Comparison of ENCODE assay signal across 29 cellular contexts in the genomic region with DNA sequence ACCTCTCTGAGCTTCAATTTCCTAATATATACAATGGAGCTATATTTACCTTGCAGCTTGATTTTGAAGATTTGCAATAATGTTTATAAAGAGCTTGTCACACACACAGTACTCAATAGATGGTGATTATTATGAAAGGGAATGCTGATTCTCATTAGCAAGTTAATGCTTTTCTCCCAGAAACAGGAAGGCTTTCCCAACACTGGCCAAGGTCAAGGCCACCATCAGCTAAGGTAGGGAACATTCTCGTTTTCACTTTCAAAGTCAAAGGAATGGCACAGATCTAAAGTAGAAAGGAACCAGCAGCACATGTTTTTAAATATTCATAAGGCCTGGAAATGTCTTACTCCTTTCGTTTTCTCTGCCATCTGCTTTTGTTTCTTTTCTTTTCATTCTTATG.
"Had no signal": no experiment of that assay in that cellular context is flagged by ENCODE, and none has a peak within 500 bp of the region (broad histone marks: within the 10 kb centered on the region; RNA-seq: fewer than 3 reads in every experiment).

No MANE protein-coding gene starts in this region.

- H3K27me3 Mint-ChIP-seq: naive thymus-derived CD4-positive, alpha-beta T cell; stimulated activated memory B cell treated with anti-CD40 and anti-IgM and Interleukin-4, amounts not matched to agents 10 μg/mL and 1 μg/mL and 100 μg/mL, for 72 hours; stimulated activated naive CD8-positive, alpha-beta T cell treated with anti-CD3 and anti-CD28 coated beads, Interleukin-15, amount 100 ng/mL, for 72 hours; type B pancreatic cell had no signal

- ATAC-seq: naive thymus-derived CD4-positive, alpha-beta T cell; natural killer cell; pancreas; right cardiac atrium; sciatic nerve; stimulated activated memory B cell treated with anti-CD40 and anti-IgM and Interleukin-4, amounts not matched to agents 10 μg/mL and 1 μg/mL and 100 μg/mL, for 72 hours; stimulated activated naive CD8-positive, alpha-beta T cell treated with anti-CD3 and anti-CD28 coated beads, Interleukin-15, amount 100 ng/mL, for 72 hours; stimulated activated naive CD8-positive, alpha-beta T cell treated with anti-CD3 and anti-CD28 coated beads, Interleukin-15, Interleukin-2, amounts not matched to agents 100 U/mL and 50 U/mL, for 24 hours; upper lobe of right lung had no signal

- H3K9ac ChIP-seq: neural progenitor cell had no signal

- H3K36me3 Mint-ChIP-seq: neural progenitor cell, type B pancreatic cell had no signal

- H3K36me3 ChIP-seq: neural progenitor cell, pancreas, prostate gland, suprapubic skin, transverse colon, upper lobe of right lung, uterus had no signal

- H3K27me3 ChIP-seq: neural progenitor cell, pancreas, spleen, suprapubic skin, testis, tibial artery, transverse colon, upper lobe of right lung, uterus had no signal

- H3K4me3 ChIP-seq: neural progenitor cell, pancreas, prostate gland, skin epidermis, smooth muscle cell, spleen, suprapubic skin, testis, tibial artery, transverse colon, upper lobe of right lung, uterus had no signal

- H3K9me3 ChIP-seq: pancreas, prostate gland, spleen, suprapubic skin, testis, tibial artery, transverse colon, upper lobe of right lung, uterus had no signal

- H3K27ac ChIP-seq: neural progenitor cell, pancreas, prostate gland, skin epidermis, suprapubic skin, testis, tibial artery, transverse colon, upper lobe of right lung, uterus had no signal

- DNase-seq: naive thymus-derived CD4-positive, alpha-beta T cell; natural killer cell; occipital lobe; pancreas; right cardiac atrium; spleen; stimulated activated CD4-positive, alpha-beta T cell treated with anti-CD3 and anti-CD28 coated beads, Interleukin-12 subunit alpha, Interleukin-12 subunit beta, amount 100 ng/mL, for 4 hours; stimulated activated CD4-positive, alpha-beta T cell treated with anti-CD3 and anti-CD28 coated beads, Interleukin-1b, Interleukin-23, amount 100 ng/mL, for 48 hours; stimulated activated CD4-positive, alpha-beta T cell treated with anti-CD3 and anti-CD28 coated beads, Interleukin-4, amount 100 ng/mL, for 1 hour; stimulated activated CD4-positive, alpha-beta T cell treated with anti-CD3 and anti-CD28 coated beads, Interleukin-4, amount 100 ng/mL, for 4 hours; stimulated activated CD8-positive, alpha-beta memory T cell treated with anti-CD3 and anti-CD28 coated beads, Interleukin-4, amount 100 ng/mL, for 48 hours; stimulated activated naive CD4-positive, alpha-beta T cell; stimulated activated naive CD8-positive, alpha-beta T cell treated with anti-CD3 and anti-CD28 coated beads, Interleukin-15, amount 100 ng/mL, for 72 hours; stimulated activated naive CD8-positive, alpha-beta T cell treated with anti-CD3 and anti-CD28 coated beads, Interleukin-15, Interleukin-2, amounts not matched to agents 100 U/mL and 50 U/mL, for 24 hours; substantia nigra; testis; tibial artery; transverse colon; upper lobe of right lung; uterus had no signal

- H3K4me1 Mint-ChIP-seq: nephron; stimulated activated naive CD8-positive, alpha-beta T cell treated with anti-CD3 and anti-CD28 coated beads, Interleukin-15, amount 100 ng/mL, for 72 hours had no signal

- H3K4me1 ChIP-seq: pancreas, prostate gland, suprapubic skin, tibial artery, transverse colon, upper lobe of right lung, uterus had no signal

- H3K27ac Mint-ChIP-seq: naive thymus-derived CD4-positive, alpha-beta T cell; natural killer cell; nephron; neural progenitor cell; stimulated activated memory B cell treated with anti-CD40 and anti-IgM and Interleukin-4, amounts not matched to agents 10 μg/mL and 1 μg/mL and 100 μg/mL, for 72 hours; stimulated activated naive CD8-positive, alpha-beta T cell treated with anti-CD3 and anti-CD28 coated beads, Interleukin-15, amount 100 ng/mL, for 72 hours; type B pancreatic cell had no signal

- H3K4me3 Mint-ChIP-seq: naive thymus-derived CD4-positive, alpha-beta T cell; natural killer cell; nephron; neural progenitor cell; stimulated activated memory B cell treated with anti-CD40 and anti-IgM and Interleukin-4, amounts not matched to agents 10 μg/mL and 1 μg/mL and 100 μg/mL, for 72 hours; stimulated activated naive CD8-positive, alpha-beta T cell treated with anti-CD3 and anti-CD28 coated beads, Interleukin-15, amount 100 ng/mL, for 72 hours; type B pancreatic cell had no signal

- H3K9me3 Mint-ChIP-seq: naive thymus-derived CD4-positive, alpha-beta T cell; natural killer cell; nephron; neural progenitor cell; stimulated activated memory B cell treated with anti-CD40 and anti-IgM and Interleukin-4, amounts not matched to agents 10 μg/mL and 1 μg/mL and 100 μg/mL, for 72 hours; stimulated activated naive CD8-positive, alpha-beta T cell treated with anti-CD3 and anti-CD28 coated beads, Interleukin-15, amount 100 ng/mL, for 72 hours; type B pancreatic cell had no signal
